8 cellular contexts compared by ENCODE assay signal in the genomic region with DNA sequence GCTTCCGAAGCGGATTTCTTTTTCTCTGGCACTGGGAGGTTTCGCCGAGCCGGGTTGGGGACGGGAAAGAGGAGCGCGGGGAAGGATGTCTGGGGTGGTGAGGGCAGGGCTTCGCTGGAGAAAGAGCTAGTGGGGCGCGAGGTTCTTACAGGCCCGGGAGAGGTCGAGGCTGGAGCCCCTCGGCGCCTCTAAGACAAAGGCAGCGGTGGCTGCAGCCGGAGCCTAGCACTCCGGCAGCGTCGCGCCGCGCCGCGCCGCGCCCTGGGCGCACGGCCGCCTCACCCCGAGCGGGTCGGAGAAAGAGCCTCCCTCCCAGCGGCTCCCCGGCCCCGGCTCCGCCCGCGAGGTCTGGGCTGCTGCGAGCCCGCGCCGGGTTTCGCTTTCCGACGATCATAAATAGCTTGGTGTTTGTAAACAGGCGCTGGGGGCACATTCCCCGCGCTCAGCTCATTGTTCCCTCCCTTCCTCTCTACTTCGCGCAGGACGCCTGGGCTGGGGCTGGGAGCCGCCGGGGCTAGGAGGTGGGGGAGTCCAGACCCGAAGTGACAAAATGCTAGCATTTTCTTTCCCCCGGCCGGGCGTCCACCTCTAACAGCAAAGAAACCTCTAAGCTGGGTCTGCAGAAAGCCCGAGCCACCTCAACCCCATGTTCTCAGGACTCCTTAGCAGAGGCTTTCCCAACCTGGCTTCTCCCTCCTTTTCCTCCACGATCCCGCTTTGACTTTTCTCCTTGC. TPM values are rescaled to one million over a fixed set of nuclear protein-coding genes. Genes with fewer than 3 reads are reported as not detected.
DNase-seq lines count a peak whose midpoint lies in the region; ATAC-seq and FAIRE-seq lines count a peak whose summit lies in the region.

No MANE protein-coding gene starts in this region.

- peaks cover 84% of the 10 kb centered on the region for H3K27me3 Mint-ChIP-seq in central memory CD8-positive, alpha-beta T cell

- peak; percentile 41 for ATAC-seq in HG02981 (IDR thresholded peaks at IDR 0.05; ENCODE audit: unreplicated experiment)
- ATAC-seq in central memory CD8-positive, alpha-beta T cell (replicated peaks; ENCODE audit: extremely low read depth, poor library complexity, severe bottlenecking) = no peak

- DNase-seq in NCI-H524 (lab: John Stamatoyannopoulos, UW) (peak; percentile 29 to 63), NCI-H524 treated with DMSO at 0.1 percent for 48 hours (lab: John Stamatoyannopoulos, UW) (no peak), NCI-H774 (lab: John Stamatoyannopoulos, UW) (peak; percentile 51), kidney glomerular epithelial cell (lab: John Stamatoyannopoulos, UW) (peak; percentile 61), small intestine (peak; percentile 58), AML-193 (lab: John Stamatoyannopoulos, UW) (no peak)
- DNase-seq in central memory CD8-positive, alpha-beta T cell (ENCODE audit: low spot score in 2 of 2) = no peak

- 1% methylated on average over 40 to 61 of the region's 61 CpGs for WGBS in small intestine, 3 donors

- no peaks in the 10 kb centered on the region for H3K36me3 Mint-ChIP-seq in central memory CD8-positive, alpha-beta T cell (ENCODE audit: insufficient read depth)

- no peaks in the 10 kb centered on the region for H3K36me3 ChIP-seq in small intestine (ENCODE audit: control insufficient read depth in 2 of 2, insufficient read depth in 2 of 2, low read length in 2 of 2)

- peaks cover 22% of the 10 kb centered on the region for H3K4me1 Mint-ChIP-seq in central memory CD8-positive, alpha-beta T cell

- H3K27ac ChIP-seq in small intestine (ENCODE audit: low read depth in 1 of 2, low read length in 1 of 2) = peak overlapping the region; percentile 35 to 93

- H3K9me3 ChIP-seq in small intestine (ENCODE audit: control insufficient read depth, low read depth) = no peaks in the 10 kb centered on the region

- FAIRE-seq in small intestine (lab: Jason Lieb, UNC) = no peak

- no peak overlapping the region for H3K27ac Mint-ChIP-seq in central memory CD8-positive, alpha-beta T cell (ENCODE audit: low read depth)

- peaks cover 3 to 12% of the 10 kb centered on the region in 2 donors for H3K27me3 ChIP-seq in small intestine (ENCODE audit: control insufficient read depth in 2 of 2, insufficient read depth in 2 of 2, low read length in 2 of 2)

- peak overlapping the region; percentile 78 for H3K4me3 Mint-ChIP-seq in central memory CD8-positive, alpha-beta T cell

- peaks cover 0 to 2% of the 10 kb centered on the region in 2 donors for H3K4me1 ChIP-seq in small intestine (ENCODE audit: control insufficient read depth in 2 of 2, insufficient read depth in 1 of 2, low read depth in 1 of 2, low read length in 1 of 2)

- H3K4me3 ChIP-seq in small intestine (ENCODE audit: low read depth in 1 of 2, low read length in 2 of 2) = peak overlapping the region; percentile 27 to 50

- no peaks in the 10 kb centered on the region for H3K9me3 Mint-ChIP-seq in central memory CD8-positive, alpha-beta T cell

RNA-seq across cellular contexts. Expression of gene MEIS1, which starts 0.8 kb away (rescaled TPM):
- 1 to 10 TPM; 1.1 to 7.9 (median 3.2) TPM for polyA plus RNA-seq in small intestine

Comparison
In these comparisons a context has a peak if more than half of its experiments do, and no peak if none do; other contexts are left out.
1. DNase-seq: peak in NCI-H524 (2 of 2), NCI-H774 (single experiment), kidney glomerular epithelial cell (single experiment) and small intestine (single experiment); none in NCI-H524 treated with DMSO at 0.1 percent for 48 hours (single experiment), central memory CD8-positive, alpha-beta T cell (0 of 2) and AML-193 (0 of 2).